8 cellular contexts compared by ENCODE assay signal in genomic region chr2:61537590-61538178, GRCh38. TPM values are rescaled to one million over a fixed set of nuclear protein-coding genes. Genes with fewer than 3 reads are reported as not detected.
DNase-seq lines count a peak whose midpoint lies in the region; ATAC-seq and TF ChIP-seq lines count a peak whose summit lies in the region.

No MANE protein-coding gene starts in this region.

- H3K27me3 ChIP-seq in HCT116 (ENCODE audit: insufficient read depth, low read length) (no peaks in the 10 kb centered on the region), SJCRH30 (no peaks in the 10 kb centered on the region)

- RAD21 ChIA-PET in HCT116 (lab: Charles Lee; ENCODE audit: low non-redundant PET in 1 of 2, low total read pairs in 2 of 2, uncharacterized antibody in 2 of 2, unreplicated experiment in 2 of 2): no interaction called here

- H3K9me2 ChIP-seq in HCT116 (ENCODE audit: insufficient read depth): no peaks in the 10 kb centered on the region

- POLR2A ChIA-PET in HCT116 (lab: Charles Lee): interaction anchor here (0.8 to 2.0 kb wide), 4 partner anchors 9 to 28 kb away, joined by 3 to 7 read pairs (median 4); no protein-coding TSS in a partner anchor

- peak overlapping the region; percentile 84 for H3K4me2 ChIP-seq in HCT116 (ENCODE audit: low read length)

- H3K9ac ChIP-seq in HCT116 (ENCODE audit: low read length): peak overlapping the region; percentile 92

- H3K36me3 ChIP-seq in HCT116 (ENCODE audit: control insufficient read depth in 1 of 2, insufficient read depth in 2 of 2, low read length in 2 of 2) (0 out of 4 replicates have a peak, but pooled peaks cover 0 to 4% of the 10 kb centered on the region in 2 experiments), SJCRH30 (peaks cover 14% of the 10 kb centered on the region)

- no TSS peak for BruUV-seq in HCT116 (replicated peaks; lab: Mats Ljungman, UMichigan)

- H3K9me3 ChIP-seq in HCT116 (ENCODE audit: control insufficient read depth in 1 of 2, insufficient read depth in 1 of 2, low read depth in 1 of 2, low read length in 2 of 2) (no peaks in the 10 kb centered on the region), SJCRH30 (replicated peaks) (no peaks in the 10 kb centered on the region)

- peaks cover 32% of the 10 kb centered on the region; the same call in 1 of the 2 replicates for H4K20me1 ChIP-seq in HCT116 (ENCODE audit: insufficient read depth)

- H3K79me2 ChIP-seq in HCT116 (ENCODE audit: insufficient read depth, low read length): peaks cover 54% of the 10 kb centered on the region

- H2AFZ ChIP-seq in HCT116 (ENCODE audit: low read depth, low read length, poor library complexity, severe bottlenecking): no peak overlapping the region

- H3K4me3 ChIP-seq in HCT116 (replicated peaks in 1 of 2; ENCODE audit: low read depth in 1 of 2, low read length in 2 of 2) (peak overlapping the region; percentile 58 to 94), SJCRH30 (peak overlapping the region; percentile 91), fibroblast of pulmonary artery (replicated peaks; ENCODE audit: low read depth, low read length) (peak overlapping the region; percentile 78)

- no peak for TF ChIP-seq CTCF in HCT116 (IDR thresholded peaks at IDR 0.05 in 2 of 3, conservative IDR thresholded peaks at IDR 0.05 in 1 of 3; ENCODE audit: borderline replicate concordance in 1 of 3, insufficient read depth in 1 of 3, low read depth in 2 of 3, low read length in 2 of 3)
- TF ChIP-seq CTCF in fibroblast of pulmonary artery (IDR thresholded peaks at IDR 0.05; ENCODE audit: low read length, missing control alignments): no peak

- DNase-seq in HCT116 (ENCODE audit: low read depth, low spot score) (no peak), SJCRH30 (no peak), fibroblast of pulmonary artery (ENCODE audit: low read depth) (no peak), putamen (ENCODE audit: low spot score) (peak; percentile 34)

- TF ChIP-seq POLR2A in HCT116 (IDR thresholded peaks at IDR 0.05; ENCODE audit: borderline replicate concordance, extremely low read depth, insufficient read depth, insufficient read length): peak; percentile 6

- intact Hi-C loops in HCT116 (cut with micrococcal nuclease): loop anchor here (2.0 to 5.0 kb wide), 2 partner anchors 61 to 225 kb away; no protein-coding TSS in a partner anchor

- CTCF ChIA-PET in HCT116 (lab: Charles Lee): interaction anchor here (0.8 kb wide), 1 partner anchor 121 kb away, joined by 3 read pairs; no protein-coding TSS in a partner anchor

- H3K4me1 ChIP-seq in HCT116 (ENCODE audit: control insufficient read depth in 1 of 2, insufficient read depth in 2 of 2, low read length in 2 of 2) (peaks cover 17 to 27% of the 10 kb centered on the region in 2 experiments), SJCRH30 (peaks cover 11% of the 10 kb centered on the region; the same call in 1 of the 2 replicates)

- no peak for ATAC-seq in HCT116
- ATAC-seq in GM19455 (IDR thresholded peaks at IDR 0.05; ENCODE audit: unreplicated experiment): no peak
- no peak for ATAC-seq in GM21786 (IDR thresholded peaks at IDR 0.05; ENCODE audit: unreplicated experiment)
- no peak for ATAC-seq in GM18511 (IDR thresholded peaks at IDR 0.05; ENCODE audit: unreplicated experiment)
- no peak for ATAC-seq in GM21381 (IDR thresholded peaks at IDR 0.05; ENCODE audit: unreplicated experiment)

- H3K27ac ChIP-seq in HCT116 (ENCODE audit: low read depth, low read length) (peak overlapping the region; percentile 94), SJCRH30 (peak overlapping the region; percentile 93)

- TF ChIP-seq RAD21 in HCT116 (IDR thresholded peaks at IDR 0.05; ENCODE audit: low read depth): no peak

TF ChIP-seq in HCT116, 20 proteins besides CTCF, POLR2A, EP300 and RAD21:
- no peak for TF ChIP-seq SRF (IDR thresholded peaks at IDR 0.05; ENCODE audit: low read depth)
- no peak for TF ChIP-seq SIN3A (IDR thresholded peaks at IDR 0.05; ENCODE audit: low read depth)
- TF ChIP-seq YY1 (IDR thresholded peaks at IDR 0.05; ENCODE audit: extremely low read depth, insufficient replicate concordance, low read depth, low read length): no peak
- no peak for TF ChIP-seq EZH2 (IDR thresholded peaks at IDR 0.05)
- TF ChIP-seq ZFX (IDR thresholded peaks at IDR 0.05): no peak
- no peak for TF ChIP-seq SP1 (IDR thresholded peaks at IDR 0.05; ENCODE audit: low read depth)
- no peak for TF ChIP-seq TCF7L2 (IDR thresholded peaks at IDR 0.05; ENCODE audit: borderline replicate concordance, extremely low read depth, insufficient read depth, insufficient read length)
- TF ChIP-seq FOSL1 (IDR thresholded peaks at IDR 0.05; ENCODE audit: low read depth): no peak
- no peak for TF ChIP-seq EGR1 (IDR thresholded peaks at IDR 0.05; ENCODE audit: low read depth)
- no peak for TF ChIP-seq CBX3 (IDR thresholded peaks at IDR 0.05; ENCODE audit: low read depth)
- no peak for TF ChIP-seq JUND (IDR thresholded peaks at IDR 0.05)
- TF ChIP-seq POLR2AphosphoS5 (IDR thresholded peaks at IDR 0.05; ENCODE audit: low read depth, low read length): no peak; the same call in 1 of the 2 replicates

RNA-seq across cellular contexts. Expression of gene XPO1, which starts 0.5 kb away (rescaled TPM):
- total RNA-seq in HCT116 (2021; ENCODE audit: unreplicated experiment): 184 TPM
- polyA plus RNA-seq in HCT116 (2012): 43.6 and 63.2 TPM in 2 replicates
- 407 and 436 TPM in 2 replicates for total RNA-seq in SJCRH30 (2014; rRNA removed; shearing (Covaris generic))
